ENCODE assay signal across 8 cellular contexts in the genomic region with DNA sequence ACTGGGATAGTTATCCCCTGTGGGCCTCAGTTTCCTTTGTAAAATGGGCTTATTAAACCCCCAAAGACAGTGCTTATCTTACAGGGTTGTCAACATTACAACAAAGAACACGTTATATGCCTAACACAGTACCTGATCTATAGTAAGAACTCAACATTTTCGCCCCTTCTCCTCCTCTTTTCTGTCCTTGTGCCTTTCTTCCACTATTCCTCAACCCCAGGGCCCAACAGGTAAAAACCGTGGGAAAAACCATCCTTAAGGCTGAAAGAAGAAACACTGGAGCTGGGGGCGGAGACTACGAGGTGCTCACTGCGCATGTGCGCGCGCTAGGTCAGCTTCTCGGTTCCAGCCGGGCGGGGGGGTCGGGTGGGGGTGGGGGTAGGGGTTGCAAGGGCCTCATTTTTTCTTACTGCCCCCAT. TPM values are rescaled to one million over a fixed set of nuclear protein-coding genes. Genes with fewer than 3 reads are reported as not detected.
A peak's percentile ranks its signal among the peaks of the same experiment; 100 is the strongest.
DNase-seq lines count a peak whose midpoint lies in the region; ATAC-seq and TF ChIP-seq lines count a peak whose summit lies in the region.

No MANE protein-coding gene starts in this region.

- H3K27ac ChIP-seq in A673 (ENCODE audit: low read depth, low read length, poor library complexity, severe bottlenecking) (peak overlapping the region; percentile 93), SJCRH30 (peak overlapping the region; percentile 91), cingulate gyrus (ENCODE audit: low read depth, low read length) (peak overlapping the region; percentile 91), right lobe of liver (peak overlapping the region; percentile 84 to 93 (median 93))

- H3K4me1 ChIP-seq in A673 (ENCODE audit: insufficient read depth, low read length, poor library complexity, severe bottlenecking) = no peaks in the 10 kb centered on the region
- no peaks in the 10 kb centered on the region for H3K4me1 ChIP-seq in SJCRH30
- H3K4me1 ChIP-seq in right lobe of liver = no peaks in the 10 kb centered on the region

- H3K9me3 ChIP-seq in A673 (ENCODE audit: low read depth, low read length, poor library complexity, severe bottlenecking) (no peaks in the 10 kb centered on the region), SJCRH30 (replicated peaks) (no peaks in the 10 kb centered on the region), right lobe of liver (no peaks in the 10 kb centered on the region)

- DNase-seq in A673 (ENCODE audit: low spot score) = peak; percentile 73
- peak; percentile 17 for DNase-seq in HS-27A (ENCODE audit: low read depth)
- DNase-seq in SJCRH30 = no peak
- peak in 2 of 3 donors; percentile 75 to 76 for DNase-seq in right lobe of liver
- DNase-seq in stimulated activated CD8-positive, alpha-beta memory T cell treated with anti-CD3 and anti-CD28 coated beads, Interleukin-2, amount 100 ng/mL, for 1 hour (ENCODE audit: low read depth in 2 of 2) = peak; percentile 8 to 46
- no peak for DNase-seq in NCI-H524 treated with DMSO at 0.1 percent for 48 hours (lab: John Stamatoyannopoulos, UW)

- ATAC-seq in GM18861 (IDR thresholded peaks at IDR 0.05; ENCODE audit: unreplicated experiment) (peak; percentile 20), right lobe of liver (peak; percentile 72 to 75 (median 73))

- POLR2A ChIA-PET in A673 (lab: Charles Lee; ENCODE audit: low non-redundant PET) = interaction anchor here (0.5 kb wide), 1 partner anchor 83 kb away, joined by 4 read pairs; no protein-coding TSS in a partner anchor

- TF ChIP-seq POLR2A in right lobe of liver (IDR thresholded peaks at IDR 0.05) = no peak

- intact Hi-C loops in A673 (cut with micrococcal nuclease; ENCODE audit: unreplicated experiment) = no loop called here
- intact Hi-C loops in right lobe of liver (cut with DNase I) = no loop called here

- CTCF ChIA-PET in A673 (lab: Charles Lee) = interaction anchor here (0.8 kb wide), 1 partner anchor 82 kb away, joined by 5 read pairs; no protein-coding TSS in a partner anchor

- 4% methylated on average over 13 of the region's 13 CpGs for WGBS in right lobe of liver (ENCODE audit: insufficient coverage, low coverage, low lambda C conversion rate, missing lambda C conversion rate)

- no peaks in the 10 kb centered on the region for H3K27me3 ChIP-seq in A673 (replicated peaks; ENCODE audit: insufficient read depth, low read depth, low read length, poor library complexity)
- H3K27me3 ChIP-seq in SJCRH30 = no peaks in the 10 kb centered on the region
- H3K27me3 ChIP-seq in right lobe of liver = no peaks in the 10 kb centered on the region

- peak overlapping the region; percentile 76 for H3K4me3 ChIP-seq in A673 (ENCODE audit: low read depth, low read length, poor library complexity, severe bottlenecking)
- peak overlapping the region; percentile 70 for H3K4me3 ChIP-seq in SJCRH30
- peak overlapping the region; percentile 51 to 67 (median 63) for H3K4me3 ChIP-seq in right lobe of liver

- TF ChIP-seq CTCF in A673 (conservative IDR thresholded peaks at IDR 0.05; ENCODE audit: low read depth, low read length) (no peak), right lobe of liver (IDR thresholded peaks at IDR 0.05) (no peak)

- no TSS peak for BruUV-seq in A673 (replicated peaks; lab: Mats Ljungman, UMichigan)

- H3K36me3 ChIP-seq in A673 (ENCODE audit: insufficient read depth, low read length, poor library complexity, severe bottlenecking) = no peaks in the 10 kb centered on the region
- H3K36me3 ChIP-seq in SJCRH30 = no peaks in the 10 kb centered on the region; the same call in 1 of the 2 replicates
- H3K36me3 ChIP-seq in right lobe of liver = no peaks in the 10 kb centered on the region

RNA-seq across cellular contexts. Expression of a gene that starts 0.4 kb away (rescaled TPM):
- total RNA-seq in A673 (2021) = 37.7 TPM in 2 replicates
- 56.0 and 60.1 TPM in 2 replicates for total RNA-seq in SJCRH30 (2014; rRNA removed; shearing (Covaris generic))
- 10 to 100 TPM; 15.4 to 28.0 (median 24.7) TPM for total RNA-seq in right lobe of liver

Comparison
In these comparisons a context has a peak if more than half of its experiments do, and no peak if none do; other contexts are left out.
1. DNase-seq: peak in A673 (single experiment), HS-27A (single experiment), right lobe of liver (2 of 3) and stimulated activated CD8-positive, alpha-beta memory T cell treated with anti-CD3 and anti-CD28 coated beads, Interleukin-2, amount 100 ng/mL, for 1 hour (2 of 2); none in SJCRH30 (0 of 2) and NCI-H524 treated with DMSO at 0.1 percent for 48 hours (single experiment).
2. Peak in every context shown above with its lines, with median percentiles within 50 percentile points of each other: H3K27ac ChIP-seq and H3K4me3 ChIP-seq.